11 cellular contexts compared by ENCODE assay signal in genomic region chr9:32603914-32604852, GRCh38. TPM values are rescaled to one million over a fixed set of nuclear protein-coding genes. Genes with fewer than 3 reads are reported as not detected.
DNase-seq lines count a peak whose midpoint lies in the region; ATAC-seq, FAIRE-seq and TF ChIP-seq lines count a peak whose summit lies in the region.
"Had no signal": no experiment of that assay in that cellular context is flagged by ENCODE, and none has a peak within 500 bp of the region (broad histone marks: within the 10 kb centered on the region; RNA-seq: fewer than 3 reads in every experiment).

No MANE protein-coding gene starts in this region.

- peaks cover 0 to 14% (median 8%) of the 10 kb centered on the region in 8 donors for H3K9me3 ChIP-seq in spleen

- no peak for TF ChIP-seq CTCF in bronchial epithelial cell (IDR thresholded peaks at IDR 0.05; ENCODE audit: insufficient read depth, low read length, severe bottlenecking)
- TF ChIP-seq CTCF in spleen (IDR thresholded peaks at IDR 0.05 in 8 of 11, conservative IDR thresholded peaks at IDR 0.05 in 3 of 11) = no peak

- H3K4me1 ChIP-seq in spleen = no peaks in the 10 kb centered on the region

- TF ChIP-seq POLR2A in GM12892 (IDR thresholded peaks at IDR 0.05; ENCODE audit: low read depth, low read length) (no peak), spleen (IDR thresholded peaks at IDR 0.05) (no peak)

- intact Hi-C loops in spleen (cut with DNase I; ENCODE audit: low total_unique reads) = no loop called here

- peak; percentile 50 for FAIRE-seq in GM12892 (lab: Jason Lieb, UNC)
- FAIRE-seq in bronchial epithelial cell (lab: Jason Lieb, UNC) = no peak

- 56 to 66% (median 63%) methylated on average over 12 of the region's 12 CpGs for WGBS in spleen, 5 donors

- H3K4me3 ChIP-seq in bronchial epithelial cell (ENCODE audit: low read depth, low read length) (no peak overlapping the region), spleen (no peak overlapping the region)
- H3K4me3 ChIP-seq: esophagus squamous epithelium had no signal

- peak overlapping the region in 1 of 8 donors; percentile 15 for H3K27ac ChIP-seq in spleen
- H3K27ac ChIP-seq: esophagus squamous epithelium had no signal

- H3K36me3 ChIP-seq in bronchial epithelial cell (ENCODE audit: control insufficient read depth, insufficient read depth, low read length) (no peaks in the 10 kb centered on the region), spleen (no peaks in the 10 kb centered on the region)
- H3K36me3 ChIP-seq: esophagus squamous epithelium had no signal

- ATAC-seq in GM21576 (IDR thresholded peaks at IDR 0.05; ENCODE audit: unreplicated experiment) (peak; percentile 72), HG03469 (IDR thresholded peaks at IDR 0.05; ENCODE audit: unreplicated experiment) (peak; percentile 63)

- DNase-seq in GM12892 (ENCODE audit: insufficient read length) (no peak), bronchial epithelial cell (ENCODE audit: low read depth) (peak; percentile 68), HK-2 (ENCODE audit: unreplicated experiment) (no peak), OCI-M1 (lab: John Stamatoyannopoulos, UW) (no peak), spleen (no peak)
- DNase-seq in activated naive CD4-positive, alpha-beta T cell treated with Interleukin-2 at 50 U/mL for 16 hours = no peak
- DNase-seq: CD4-positive, CD25-positive, alpha-beta regulatory T cell; esophagus squamous epithelium; midbrain had no signal

- peaks cover 3% of the 10 kb centered on the region for H3K27me3 ChIP-seq in bronchial epithelial cell (ENCODE audit: control insufficient read depth, insufficient read depth, low read length)
- H3K27me3 ChIP-seq in spleen (replicated peaks in 1 of 7) = no peaks in the 10 kb centered on the region

RNA-seq across cellular contexts. Expression of gene NDUFB6, which starts 31.2 kb away (rescaled TPM):
- polyA plus RNA-seq in GM12892 (2012; ENCODE audit: missing spikeins) = 60.2 TPM
- 14.8 and 16.8 TPM in 2 replicates for total RNA-seq in bronchial epithelial cell
- 10 to 100 TPM; 21.7 to 36.7 (median 25.3) TPM for total RNA-seq in spleen
- polyA plus RNA-seq in spleen = 10 to 100 TPM; 18.0 to 33.9 (median 31.9) TPM

RNA-seq across cellular contexts. Expression of gene TAF1L, which starts 31.3 kb away (rescaled TPM):
- not detected for polyA plus RNA-seq in GM12892 (2012; ENCODE audit: missing spikeins)
- total RNA-seq in bronchial epithelial cell (under 0.01 TPM in 1 of 2 replicates, not detected in the other), spleen (under 1 TPM in 4 of 7 donors, not detected in 3; 0.07 to 0.17 (median 0.10) TPM)
- polyA plus RNA-seq in spleen = not detected
- total RNA-seq: CD4-positive, CD25-positive, alpha-beta regulatory T cell; esophagus squamous epithelium had no signal
- polyA plus RNA-seq: CD4-positive, CD25-positive, alpha-beta regulatory T cell had no signal

RNA-seq across cellular contexts. Expression of gene TOPORS, which starts 51.8 kb away (rescaled TPM):
- 12.2 TPM for polyA plus RNA-seq in GM12892 (2012; ENCODE audit: missing spikeins)
- total RNA-seq in bronchial epithelial cell = 37.9 and 47.5 TPM in 2 replicates
- total RNA-seq in spleen = 10 to 100 TPM; 11.9 to 28.7 (median 18.2) TPM
- 1 to 10 TPM; 5.2 to 7.1 (median 6.3) TPM for polyA plus RNA-seq in spleen

RNA-seq across cellular contexts. Expression of gene SMIM27, which starts 52.1 kb away (rescaled TPM):
- 29.5 TPM for polyA plus RNA-seq in GM12892 (2012; ENCODE audit: missing spikeins)
- total RNA-seq in bronchial epithelial cell (1.3 and 3.1 TPM in 2 replicates), spleen (10 to 100 TPM in 5 of 7 donors, 1 to 10 TPM in 2; 6.6 to 25.1 (median 18.2) TPM)
- polyA plus RNA-seq in spleen = 10 to 100 TPM; 19.6 to 31.7 (median 26.3) TPM
